1 cellular context compared by ENCODE assay signal in genomic region chr2:127590386-127591190, GRCh38.
TF ChIP-seq lines count a peak whose summit lies in the region.

No MANE protein-coding gene starts in this region.

TF ChIP-seq in SK-N-SH treated with all-trans-retinoic acid at 6 μM for 48 hours, 23 proteins besides CTCF, POLR2A, EP300 and RAD21 (continued from another document):
- TF ChIP-seq PATZ1 (CRISPR knock-in tag; IDR thresholded peaks at IDR 0.05; ENCODE audit: borderline replicate concordance) (no peak), TOX (CRISPR knock-in tag; IDR thresholded peaks at IDR 0.05; ENCODE audit: borderline replicate concordance) (no peak), ZNF8 (CRISPR knock-in tag; IDR thresholded peaks at IDR 0.05) (no peak), ESRRG (CRISPR knock-in tag; IDR thresholded peaks at IDR 0.05) (no peak), OSR1 (CRISPR knock-in tag; IDR thresholded peaks at IDR 0.05) (no peak), ZC3H10 (CRISPR knock-in tag; IDR thresholded peaks at IDR 0.05) (no peak), ZNF70 (CRISPR knock-in tag; IDR thresholded peaks at IDR 0.05) (no peak), BACH2 (CRISPR knock-in tag; IDR thresholded peaks at IDR 0.05; ENCODE audit: borderline replicate concordance) (no peak), CSDC2 (CRISPR knock-in tag; IDR thresholded peaks at IDR 0.05) (no peak)
